Comparison of ENCODE assay signal across 21 cellular contexts in the genomic region with DNA sequence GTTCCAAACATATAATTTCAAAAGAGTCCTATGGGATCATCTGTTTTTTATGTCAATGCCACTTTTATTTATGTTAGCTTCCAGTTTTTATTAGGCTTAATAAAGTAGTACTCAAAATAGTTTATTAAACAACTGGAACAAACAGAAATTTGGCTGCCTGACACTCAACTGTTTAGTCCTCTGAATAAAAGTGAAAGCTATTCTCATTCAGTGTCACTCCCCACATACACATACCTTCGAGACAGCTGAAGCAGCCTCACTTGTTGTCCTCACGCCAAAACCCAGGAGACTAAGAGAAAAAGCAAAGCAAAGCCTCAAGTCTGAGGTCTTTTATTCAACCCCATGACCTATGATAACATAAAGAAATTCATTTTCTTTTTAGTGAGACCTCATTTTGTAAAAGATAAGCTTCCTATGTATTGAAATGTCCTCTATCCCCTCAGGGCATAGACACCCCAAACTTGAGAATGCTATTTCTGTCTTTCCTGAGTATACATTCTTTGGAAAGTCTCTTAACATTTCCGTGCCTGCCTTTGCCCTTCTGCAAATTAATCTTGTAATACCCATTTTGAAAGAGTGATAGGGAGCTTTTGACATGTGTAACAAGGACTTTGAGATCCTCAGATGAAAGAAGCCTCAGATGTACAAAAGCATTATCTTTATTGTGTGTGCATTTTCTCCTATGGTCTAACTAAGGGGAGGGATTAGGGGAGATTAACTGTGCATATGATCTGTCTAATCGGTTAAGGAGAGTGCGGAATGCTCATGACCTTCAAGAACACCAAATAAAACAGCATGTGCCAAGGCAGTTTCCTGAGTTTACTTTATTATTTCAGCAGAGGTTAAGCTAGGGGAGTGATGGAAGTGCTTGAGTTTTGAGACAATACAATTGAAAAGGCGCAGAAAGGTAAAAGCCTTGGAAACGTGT.
A peak's percentile ranks its signal among the peaks of the same experiment; 100 is the strongest.
DNase-seq lines count a peak whose midpoint lies in the region; TF ChIP-seq lines count a peak whose summit lies in the region.
"Had no signal": no experiment of that assay in that cellular context is flagged by ENCODE, and none has a peak within 500 bp of the region (broad histone marks: within the 10 kb centered on the region; RNA-seq: fewer than 3 reads in every experiment).

No MANE protein-coding gene starts in this region.

- peak; percentile 46 for DNase-seq in D341Med (ENCODE audit: low spot score)
- peak; percentile 53 for DNase-seq in NCI-H1105 treated with DMSO at 0.1 percent for 48 hours (lab: John Stamatoyannopoulos, UW)
- DNase-seq in myocyte (ENCODE audit: low read depth): peak; percentile 22
- DNase-seq in DMS53 treated with DMSO at 0.1 percent for 48 hours (lab: John Stamatoyannopoulos, UW; ENCODE audit: unreplicated experiment): no peak
- no peak for DNase-seq in ecto neural progenitor cell (ENCODE audit: low spot score)
- DNase-seq in Peyer's patch: no peak
- DNase-seq: activated CD4-positive, alpha-beta T cell treated with anti-CD3 and anti-CD28 coated beads, Interleukin-2, amount 10 ng/mL, durations not matched to agents 7 days and 5 days; activated gamma-delta T cell treated with Interleukin-2 at 50 U/mL for 16 hours; activated naive CD8-positive, alpha-beta T cell treated with anti-CD3 and anti-CD28 coated beads, Interleukin-2, amount 50 U/mL, for 24 hours; activated T-cell treated with anti-CD3 and anti-CD28 coated beads, Interleukin-2, amount 50 U/mL, for 4 hours; body of pancreas; C1 segment of cervical spinal cord; effector CD4-positive, alpha-beta T cell; kidney; lower lobe of right lung; NCI-H1694 treated with DMSO at 0.1 percent for 48 hours; stimulated activated CD4-positive, alpha-beta T cell treated with anti-CD3 and anti-CD28 coated beads, Interleukin-2, amount 100 ng/mL, for 24 hours; SW 1271; T-helper 9 cell; transverse colon had no signal

- no peak overlapping the region for H3K4me3 ChIP-seq in Peyer's patch
- H3K4me3 ChIP-seq: body of pancreas, lower lobe of right lung, transverse colon had no signal

- TF ChIP-seq CTCF in VCaP (conservative IDR thresholded peaks at IDR 0.05): no peak
- TF ChIP-seq CTCF in Peyer's patch (IDR thresholded peaks at IDR 0.05): no peak

- H3K27ac ChIP-seq in VCaP: peak overlapping the region; percentile 65
- no peak overlapping the region for H3K27ac ChIP-seq in Peyer's patch
- H3K27ac ChIP-seq: body of pancreas, lower lobe of right lung, transverse colon had no signal

- no peaks in the 10 kb centered on the region for H3K4me1 ChIP-seq in Peyer's patch
- H3K4me1 ChIP-seq: body of pancreas, lower lobe of right lung, transverse colon had no signal

- H3K27me3 ChIP-seq in Peyer's patch: no peaks in the 10 kb centered on the region
- H3K27me3 ChIP-seq: body of pancreas, transverse colon had no signal

- H3K36me3 ChIP-seq in Peyer's patch: no peaks in the 10 kb centered on the region
- H3K36me3 ChIP-seq: lower lobe of right lung, transverse colon had no signal

- H3K9me3 ChIP-seq in Peyer's patch: no peaks in the 10 kb centered on the region
- H3K9me3 ChIP-seq: body of pancreas, lower lobe of right lung, transverse colon had no signal

- no peak for TF ChIP-seq POLR2A in Peyer's patch (IDR thresholded peaks at IDR 0.05)

Comparison
In these comparisons a context has a peak if more than half of its experiments do, and no peak if none do; other contexts are left out.
1. DNase-seq: peak in D341Med (single experiment), NCI-H1105 treated with DMSO at 0.1 percent for 48 hours (single experiment) and myocyte (single experiment); none in DMS53 treated with DMSO at 0.1 percent for 48 hours (single experiment), ecto neural progenitor cell (single experiment) and Peyer's patch (0 of 3).